ENCODE assay signal across 9 cellular contexts in the genomic region with DNA sequence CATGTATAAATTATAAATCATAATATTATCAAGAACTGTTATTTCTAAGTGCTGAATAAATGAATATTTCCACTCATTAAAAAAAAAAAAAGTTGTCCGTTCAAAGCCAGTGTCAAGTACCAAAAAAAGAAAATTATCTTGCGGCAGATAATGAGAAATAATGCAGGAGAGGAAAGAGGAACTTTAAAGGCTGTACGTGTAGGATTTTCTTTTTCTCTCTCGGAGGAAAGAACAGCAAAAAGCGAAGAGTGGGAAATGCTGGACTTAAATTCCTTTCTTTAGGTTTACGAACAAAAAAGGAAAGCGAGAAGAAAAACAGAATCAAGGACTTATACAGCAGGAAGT. TPM values are rescaled to one million over a fixed set of nuclear protein-coding genes. Genes with fewer than 3 reads are reported as not detected.
DNase-seq lines count a peak whose midpoint lies in the region; ATAC-seq and TF ChIP-seq lines count a peak whose summit lies in the region.
"Had no signal": no experiment of that assay in that cellular context is flagged by ENCODE, and none has a peak within 500 bp of the region (broad histone marks: within the 10 kb centered on the region; RNA-seq: fewer than 3 reads in every experiment).

No MANE protein-coding gene starts in this region.

- H3K9me3 Mint-ChIP-seq in HFFc6 (no peaks in the 10 kb centered on the region; the same call in 1 of the 2 replicates), activated B cell treated with CpG ODN at 0.5 μM for 24 hours (peaks cover 2% of the 10 kb centered on the region)

- H4K20me1 ChIP-seq in hepatocyte (ENCODE audit: insufficient read depth, poor library complexity, severe bottlenecking) (no peaks in the 10 kb centered on the region), smooth muscle cell (ENCODE audit: low read depth) (no peaks in the 10 kb centered on the region)

- CTCF ChIA-PET in activated B cell treated with CpG ODN at 0.5 μM for 24 hours (lab: Charles Lee), result interaction anchor here (0.7 to 1.8 kb wide), 14 partner anchors 11 to 967 kb away, joined by 3 to 13 read pairs (median 6); partner anchors contain the start of gene HIKESHI

- H3K4me2 ChIP-seq in hepatocyte, result peak overlapping the region; percentile 83
- H3K4me2 ChIP-seq in smooth muscle cell, result peak overlapping the region; percentile 90

- no peaks in the 10 kb centered on the region for H3F3A ChIP-seq in smooth muscle cell (ENCODE audit: low read depth)

- H3K27me3 ChIP-seq in hepatocyte (no peaks in the 10 kb centered on the region), smooth muscle cell (ENCODE audit: low read depth) (no peaks in the 10 kb centered on the region)

- peak overlapping the region; percentile 94 for H3K27ac ChIP-seq in hepatocyte
- H3K27ac ChIP-seq in smooth muscle cell (ENCODE audit: low read depth), result peak overlapping the region; percentile 75

- H3K9me3 ChIP-seq in hepatocyte (ENCODE audit: low read depth), result no peaks in the 10 kb centered on the region
- H3K9me3 ChIP-seq in smooth muscle cell (replicated peaks; ENCODE audit: low read depth), result no peaks in the 10 kb centered on the region

- POLR2A ChIA-PET in activated B cell treated with CpG ODN at 0.5 μM for 24 hours (lab: Charles Lee), result interaction anchor here (0.6 to 1.7 kb wide), 5 partner anchors 189 to 448 kb away, joined by 3 to 5 read pairs (median 4); partner anchors contain the start of genes CREBZF, DLG2, HIKESHI and PICALM

- intact Hi-C loops in activated B cell treated with CpG ODN at 0.5 μM for 24 hours (cut with micrococcal nuclease), result loop anchor here (1.0 to 10.0 kb wide), 8 partner anchors 190 to 1441 kb away; partner anchors contain the start of gene TMEM135

- H3K4me3 Mint-ChIP-seq in HFFc6 (peak overlapping the region; percentile 90), activated B cell treated with CpG ODN at 0.5 μM for 24 hours (peak overlapping the region; percentile 90)

- H3K27me3 Mint-ChIP-seq in HFFc6 (ENCODE audit: insufficient read depth) (no peaks in the 10 kb centered on the region; the same call in 1 of the 2 replicates), activated B cell treated with CpG ODN at 0.5 μM for 24 hours (no peaks in the 10 kb centered on the region)

- H3K4me3 ChIP-seq in hepatocyte, result peak overlapping the region; percentile 46
- peak overlapping the region; percentile 65 for H3K4me3 ChIP-seq in smooth muscle cell

- TF ChIP-seq CTCF in HFFc6 (IDR thresholded peaks at IDR 0.05), result no peak
- no peak for TF ChIP-seq CTCF in activated B cell treated with CpG ODN at 0.5 μM for 24 hours (IDR thresholded peaks at IDR 0.05)
- TF ChIP-seq CTCF in hepatocyte (IDR thresholded peaks at IDR 0.05; ENCODE audit: poor library complexity), result no peak
- no peak for TF ChIP-seq CTCF in smooth muscle cell (IDR thresholded peaks at IDR 0.05; ENCODE audit: borderline replicate concordance, insufficient read depth, poor library complexity, severe bottlenecking)

- H2AFZ ChIP-seq in hepatocyte (peak overlapping the region; percentile 85), smooth muscle cell (ENCODE audit: low read depth) (peak overlapping the region; percentile 92)

- peak overlapping the region; percentile 91 for H3K27ac Mint-ChIP-seq in HFFc6
- peak overlapping the region; percentile 79 for H3K27ac Mint-ChIP-seq in activated B cell treated with CpG ODN at 0.5 μM for 24 hours

- H3K4me1 ChIP-seq in hepatocyte (ENCODE audit: insufficient read depth) (peaks cover 8% of the 10 kb centered on the region), smooth muscle cell (ENCODE audit: low read depth) (peaks cover 16% of the 10 kb centered on the region)

- H3K4me1 Mint-ChIP-seq in HFFc6 (ENCODE audit: low read depth) (peaks cover 21% of the 10 kb centered on the region), activated B cell treated with CpG ODN at 0.5 μM for 24 hours (peaks cover 8% of the 10 kb centered on the region)

- H3K9ac ChIP-seq in smooth muscle cell (ENCODE audit: low read depth), result peak overlapping the region; percentile 69

- H3K36me3 Mint-ChIP-seq in HFFc6 (ENCODE audit: low read depth), result peaks cover 10% of the 10 kb centered on the region; the same call in 1 of the 2 replicates
- no peaks in the 10 kb centered on the region for H3K36me3 Mint-ChIP-seq in activated B cell treated with CpG ODN at 0.5 μM for 24 hours (ENCODE audit: low read depth)

- H3K9me2 ChIP-seq in hepatocyte (replicated peaks; ENCODE audit: insufficient read depth), result no peaks in the 10 kb centered on the region

- H3K36me3 ChIP-seq in hepatocyte (replicated peaks; ENCODE audit: insufficient read depth, low read depth), result no peaks in the 10 kb centered on the region
- no peaks in the 10 kb centered on the region for H3K36me3 ChIP-seq in smooth muscle cell (ENCODE audit: low read depth)

- DNase-seq in HFFc6 (no peak), activated B cell treated with CpG ODN at 0.5 μM for 24 hours (no peak), hepatocyte (ENCODE audit: low spot score) (no peak), smooth muscle cell (lab: John Stamatoyannopoulos, UW; ENCODE audit: unreplicated experiment) (no peak), NCI-H187 treated with DMSO at 0.1 percent for 48 hours (lab: John Stamatoyannopoulos, UW) (no peak), NCI-H2227 treated with DMSO at 0.1 percent for 48 hours (lab: John Stamatoyannopoulos, UW) (no peak)
- DNase-seq in activated effector memory CD4-positive, alpha-beta T cell treated with anti-CD3 and anti-CD28 coated beads, Interleukin-2, amount 50 U/mL, for 16 hours, result no peak

- no peak for ATAC-seq in activated B cell treated with CpG ODN at 0.5 μM for 24 hours (ENCODE audit: low read depth)
- no peak for ATAC-seq in HG03342 (IDR thresholded peaks at IDR 0.05; ENCODE audit: unreplicated experiment)

- H3K79me2 ChIP-seq in hepatocyte (peaks cover 4% of the 10 kb centered on the region), smooth muscle cell (ENCODE audit: low read depth) (no peaks in the 10 kb centered on the region)

- 59% methylated on average over 7 of the region's 7 CpGs for WGBS in hepatocyte (ENCODE audit: low lambda C conversion rate, missing lambda C conversion rate)
- 55% methylated on average over 7 of the region's 7 CpGs for WGBS in smooth muscle cell (ENCODE audit: low lambda C conversion rate)

RNA-seq across cellular contexts. Expression of gene CCDC83, which starts 1.0 kb away (rescaled TPM):
- not detected for total RNA-seq in HFFc6 (2021; fragmentation: NEBNext Ultra II Directional; extraction: Animal tissue kit (Norgen Biotek cat#: 25700))
- total RNA-seq in activated B cell treated with CpG ODN at 0.5 μM for 24 hours, result not detected in 2 replicates
- total RNA-seq in hepatocyte, result not detected in 2 replicates
- not detected in 2 replicates for polyA plus RNA-seq in hepatocyte
- not detected in 2 replicates for total RNA-seq in smooth muscle cell
- 0.28 TPM in 1 of 2 replicates, not detected in the other for polyA plus RNA-seq in smooth muscle cell
- total RNA-seq: glomerular endothelial cell had no signal

RNA-seq across cellular contexts. Expression of gene SYTL2, which starts 43.2 kb away (rescaled TPM):
- total RNA-seq in HFFc6 (2021; fragmentation: NEBNext Ultra II Directional; extraction: Animal tissue kit (Norgen Biotek cat#: 25700)), result 10 to 100 TPM; 23.2 to 39.5 (median 27.4) TPM
- total RNA-seq in activated B cell treated with CpG ODN at 0.5 μM for 24 hours (0.56 and 1.1 TPM in 2 replicates), hepatocyte (66.6 and 73.6 TPM in 2 replicates), smooth muscle cell (50.7 and 73.0 TPM in 2 replicates)
- polyA plus RNA-seq in hepatocyte (8.2 and 8.9 TPM in 2 replicates), smooth muscle cell (7.2 and 10.4 TPM in 2 replicates)

Comparison
In these comparisons a context has a peak if more than half of its experiments do, and no peak if none do; other contexts are left out.
1. RNA of gene SYTL2, which starts 43.2 kb away (total RNA-seq): 66.6 to 73.6 TPM in hepatocyte, 50.7 to 73.0 TPM in smooth muscle cell and 23.2 to 39.5 TPM in HFFc6; 0.56 to 1.1 TPM in activated B cell treated with CpG ODN at 0.5 μM for 24 hours; every median in the first group is over 10 times any median in the second.